ENCODE assay signal across 8 cellular contexts in the genomic region with DNA sequence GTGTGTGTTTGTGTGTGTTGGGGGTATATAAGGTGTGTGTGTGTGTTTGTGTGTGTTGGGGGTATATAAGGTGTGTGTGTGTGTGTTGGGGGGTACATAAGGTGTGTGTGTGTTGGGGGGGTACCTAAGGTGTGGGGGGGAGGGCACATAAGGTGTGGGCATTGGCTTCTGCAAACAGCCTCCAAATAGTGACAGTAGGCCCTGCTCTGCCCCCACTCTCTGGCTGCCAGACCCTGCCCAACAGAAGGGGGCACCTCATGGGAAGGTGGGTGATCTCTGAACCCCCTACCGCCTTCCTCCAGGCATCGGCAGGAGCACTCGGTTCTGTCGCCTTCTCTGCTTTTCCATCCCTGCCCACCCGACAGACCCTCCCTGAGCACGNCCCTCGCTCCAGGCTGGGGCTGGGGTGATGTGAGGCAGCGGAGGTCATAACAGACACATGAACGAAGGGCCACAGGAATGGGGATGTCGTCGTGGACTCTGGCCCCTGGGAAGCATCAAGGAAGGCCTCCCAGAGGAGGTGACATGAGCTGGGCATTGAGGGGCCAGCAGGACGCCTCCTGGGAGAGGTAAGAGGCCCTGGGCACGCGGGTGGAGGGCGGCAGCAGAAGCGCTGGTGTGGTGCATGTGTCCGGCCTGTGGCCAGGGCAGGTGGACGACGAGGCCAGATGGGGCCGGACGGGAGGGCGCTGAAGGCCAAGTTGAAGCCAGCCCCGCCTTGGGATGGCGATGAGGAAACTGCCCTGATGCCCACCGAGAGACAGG.
A peak's percentile ranks its signal among the peaks of the same experiment; 100 is the strongest.
DNase-seq lines count a peak whose midpoint lies in the region; ATAC-seq lines count a peak whose summit lies in the region.

No MANE protein-coding gene starts in this region.

- H3K27me3 ChIP-seq in duodenal mucosa (ENCODE audit: control insufficient read depth in 1 of 2, insufficient read depth in 2 of 2, low read length in 2 of 2) (peaks cover 14 to 21% of the 10 kb centered on the region in 2 donors), mucosa of rectum (ENCODE audit: control insufficient read depth in 2 of 2, insufficient read depth in 2 of 2, low read length in 2 of 2) (peaks cover 12 to 18% of the 10 kb centered on the region in 2 donors)

- DNase-seq in RKO (ENCODE audit: low spot score) (peak; percentile 18), NCI-H510A (lab: John Stamatoyannopoulos, UW) (no peak), NCI-H774 (lab: John Stamatoyannopoulos, UW) (no peak), NCI-H187 treated with DMSO at 0.1 percent for 48 hours (lab: John Stamatoyannopoulos, UW) (no peak)

- H3K36me3 ChIP-seq in duodenal mucosa (ENCODE audit: control insufficient read depth in 1 of 2, insufficient read depth in 2 of 2, low read length in 2 of 2) (no peaks in the 10 kb centered on the region), mucosa of rectum (ENCODE audit: control insufficient read depth in 2 of 2, insufficient read depth in 2 of 2, low read length in 2 of 2) (no peaks in the 10 kb centered on the region)

- no peaks in the 10 kb centered on the region for H3K9me3 ChIP-seq in duodenal mucosa (ENCODE audit: control insufficient read depth in 1 of 2, low read length in 2 of 2)
- no peaks in the 10 kb centered on the region for H3K9me3 ChIP-seq in mucosa of rectum (ENCODE audit: control insufficient read depth in 2 of 2, low read length in 2 of 2)

- H3K9ac ChIP-seq in duodenal mucosa (ENCODE audit: low read depth in 1 of 2, low read length in 2 of 2) (peak overlapping the region; percentile 38 to 43), mucosa of rectum (ENCODE audit: low read depth in 1 of 2, low read length in 2 of 2) (peak overlapping the region; percentile 36 to 41)

- H3K4me3 ChIP-seq in duodenal mucosa (ENCODE audit: low read depth in 1 of 2, low read length in 2 of 2) (peak overlapping the region; percentile 61 to 65), mucosa of rectum (ENCODE audit: low read length in 2 of 2) (peak overlapping the region; percentile 45 to 61)

- ATAC-seq in GM21528 (IDR thresholded peaks at IDR 0.05; ENCODE audit: low FRiP score, unreplicated experiment) (peak; percentile 30), HG02759 (IDR thresholded peaks at IDR 0.05; ENCODE audit: unreplicated experiment) (no peak)

- H3K27ac ChIP-seq in duodenal mucosa (ENCODE audit: low read depth, low read length): peak overlapping the region; percentile 71
- H3K27ac ChIP-seq in mucosa of rectum (ENCODE audit: low read depth in 2 of 2, low read length in 2 of 2): peak overlapping the region in 1 of 2 donors; percentile 65

- peaks cover 3 to 15% of the 10 kb centered on the region in 2 donors for H3K4me1 ChIP-seq in duodenal mucosa (ENCODE audit: control insufficient read depth in 1 of 2, insufficient read depth in 2 of 2, low read length in 2 of 2)
- H3K4me1 ChIP-seq in mucosa of rectum (ENCODE audit: control insufficient read depth in 2 of 2, insufficient read depth in 2 of 2, low read length in 2 of 2): peaks cover 5 to 6% of the 10 kb centered on the region in 2 donors
